Comparison of ENCODE assay signal across 13 cellular contexts in genomic region chr3:136893848-136894443, GRCh38. TPM values are rescaled to one million over a fixed set of nuclear protein-coding genes. Genes with fewer than 3 reads are reported as not detected.
DNase-seq lines count a peak whose midpoint lies in the region; ATAC-seq and TF ChIP-seq lines count a peak whose summit lies in the region.
"Had no signal": no experiment of that assay in that cellular context is flagged by ENCODE, and none has a peak within 500 bp of the region (broad histone marks: within the 10 kb centered on the region; RNA-seq: fewer than 3 reads in every experiment).

No MANE protein-coding gene starts in this region.

- H2AK5ac ChIP-seq in IMR-90 (ENCODE audit: low read depth, low read length) (peak overlapping the region; percentile 95), mesendoderm (ENCODE audit: low read length) (no peak overlapping the region)

- TF ChIP-seq POLR2A in IMR-90 (IDR thresholded peaks at IDR 0.05; ENCODE audit: low read depth, low read length): no peak

- peak overlapping the region; percentile 94 for H4K91ac ChIP-seq in IMR-90 (ENCODE audit: insufficient read depth, low read depth, low read length)

- ATAC-seq in CD4-positive, alpha-beta T cell (ENCODE audit: poor library complexity): no peak
- ATAC-seq in IMR-90 (ENCODE audit: low read depth) (peak; percentile 89), HG03520 (IDR thresholded peaks at IDR 0.05; ENCODE audit: unreplicated experiment) (no peak)
- ATAC-seq in activated CD4-positive, CD25-positive, alpha-beta regulatory T cell treated with anti-CD3 and anti-CD28 coated beads, Interleukin-2, amount 50 U/mL, for 24 hours: no peak

- H2BK15ac ChIP-seq in IMR-90 (ENCODE audit: low read depth, low read length): peak overlapping the region; percentile 98
- no peak overlapping the region for H2BK15ac ChIP-seq in mesendoderm (replicated peaks; ENCODE audit: low read depth)

- H4K5ac ChIP-seq in IMR-90 (ENCODE audit: low read depth, low read length) (peak overlapping the region; percentile 83; the same call in 1 of the 2 replicates), mesendoderm (ENCODE audit: low read length) (no peak overlapping the region)

- H3K23ac ChIP-seq in IMR-90 (ENCODE audit: low read depth, low read length) (peak overlapping the region; percentile 98), mesendoderm (ENCODE audit: low read length) (no peak overlapping the region)

- dilution Hi-C loops in IMR-90 (cut with HindIII; ENCODE audit: low sequenced_read_pairs, unreplicated experiment): no loop called here

- H3K4ac ChIP-seq in IMR-90 (ENCODE audit: low read depth, low read length) (peak overlapping the region; percentile 94), mesendoderm (ENCODE audit: low read depth, low read length) (no peak overlapping the region)

- peak overlapping the region; percentile 98 for H2BK20ac ChIP-seq in IMR-90 (ENCODE audit: low read depth, low read length)

- DNase-seq in CD4-positive, alpha-beta T cell: no peak
- DNase-seq in IMR-90: peak; percentile 92
- peak; percentile 53 to 87 for DNase-seq in dermis microvascular lymphatic vessel endothelial cell (ENCODE audit: low read depth in 2 of 2)
- DNase-seq in mesendoderm: peak; percentile 63
- DNase-seq in OCI-M1 (lab: John Stamatoyannopoulos, UW): no peak
- DNase-seq in NCI-H774 (lab: John Stamatoyannopoulos, UW): no peak
- DNase-seq: activated effector memory CD4-positive, alpha-beta T cell treated with Interleukin-2 at 50 U/mL for 16 hours; NCI-H748 treated with DMSO at 0.1 percent for 48 hours; stimulated activated CD4-positive, alpha-beta T cell treated with anti-CD3 and anti-CD28 coated beads, Interleukin-4, amount 100 ng/mL, for 1 hour; transverse colon had no signal

- H3K9me3 Mint-ChIP-seq in CD4-positive, alpha-beta T cell: peaks cover 3% of the 10 kb centered on the region

- H3K4me3 Mint-ChIP-seq in CD4-positive, alpha-beta T cell: peak overlapping the region; percentile 21
- H3K4me3 Mint-ChIP-seq: mesothelial cell of epicardium had no signal

- intact Hi-C loops in CD4-positive, alpha-beta T cell (cut with DNase I, micrococcal nuclease): no loop called here
- intact Hi-C loops in IMR-90 (cut with micrococcal nuclease): loop anchor here (5.0 kb wide), 1 partner anchor 1153 kb away; no protein-coding TSS in a partner anchor

- peak overlapping the region; percentile 66 for H3K4me2 ChIP-seq in IMR-90 (ENCODE audit: low read depth, low read length)
- H3K4me2 ChIP-seq in mesendoderm (ENCODE audit: low read length): no peak overlapping the region

- peaks cover 69% of the 10 kb centered on the region for H3K4me1 Mint-ChIP-seq in CD4-positive, alpha-beta T cell (ENCODE audit: low read depth)

- no TSS peak for BruUV-seq in IMR-90 (replicated peaks; lab: Mats Ljungman, UMichigan)

- CTCF ChIA-PET in CD4-positive, alpha-beta T cell (lab: Charles Lee): no interaction called here
- CTCF ChIA-PET in IMR-90 (lab: Yijun Ruan, JAX): interaction anchor here (0.6 kb wide), 1 partner anchor 607 kb away, joined by 3 read pairs; no protein-coding TSS in a partner anchor

- H3K79me2 ChIP-seq in mesendoderm (ENCODE audit: control insufficient read depth, insufficient read depth, low read length): peaks cover 34% of the 10 kb centered on the region

- H3K9ac ChIP-seq in IMR-90 (ENCODE audit: low read depth, low read length) (peak overlapping the region; percentile 36; the same call in 1 of the 2 replicates), mesendoderm (ENCODE audit: low read length) (no peak overlapping the region)

- H2BK5ac ChIP-seq in IMR-90 (ENCODE audit: low read depth, low read length, poor library complexity, severe bottlenecking): peak overlapping the region; percentile 99
- no peak overlapping the region for H2BK5ac ChIP-seq in mesendoderm (ENCODE audit: low read length)

- H3K27me3 Mint-ChIP-seq in CD4-positive, alpha-beta T cell: no peaks in the 10 kb centered on the region

- no peak for TF ChIP-seq RAD21 in IMR-90 (IDR thresholded peaks at IDR 0.05; ENCODE audit: low read length)

- peak overlapping the region; percentile 40 for H3K27ac Mint-ChIP-seq in CD4-positive, alpha-beta T cell
- H3K27ac Mint-ChIP-seq: mesothelial cell of epicardium had no signal

- H3K4me1 ChIP-seq in IMR-90 (ENCODE audit: control insufficient read depth, insufficient read depth, low read length) (peaks cover 10% of the 10 kb centered on the region), mesendoderm (ENCODE audit: control insufficient read depth, low read depth, low read length) (peaks cover 4% of the 10 kb centered on the region)

- peak overlapping the region; percentile 90; the same call in 1 of the 2 replicates for H3K18ac ChIP-seq in IMR-90 (ENCODE audit: low read depth, low read length)
- H3K18ac ChIP-seq in mesendoderm (ENCODE audit: low read length): no peak overlapping the region

- in situ Hi-C loops in IMR-90 (cut with MboI; ENCODE audit: low sequenced_read_pairs): no loop called here

- peaks cover 10 to 54% of the 10 kb centered on the region in 2 experiments for H3K79me1 ChIP-seq in IMR-90 (ENCODE audit: low read depth in 1 of 2, low read length in 2 of 2)
- peaks cover 7% of the 10 kb centered on the region for H3K79me1 ChIP-seq in mesendoderm (ENCODE audit: low read length)

- H3K36me3 ChIP-seq in IMR-90 (ENCODE audit: control insufficient read depth, insufficient read depth, low read length): no peaks in the 10 kb centered on the region; the same call in none of the 2 replicates
- H3K36me3 ChIP-seq in mesendoderm (ENCODE audit: control insufficient read depth, insufficient read depth, low read length): no peaks in the 10 kb centered on the region
- H3K36me3 ChIP-seq: transverse colon had no signal

- H4K20me1 ChIP-seq in IMR-90 (ENCODE audit: insufficient read depth, low read length): peaks cover 16% of the 10 kb centered on the region; the same call in 1 of the 2 replicates

- no peak overlapping the region for H2AK9ac ChIP-seq in IMR-90 (replicated peaks; ENCODE audit: low read depth, low read length, poor library complexity)

- POLR2A ChIA-PET in CD4-positive, alpha-beta T cell (lab: Charles Lee): no interaction called here
- POLR2A ChIA-PET in IMR-90 (lab: Charles Lee; ENCODE audit: unreplicated experiment): no interaction called here

- H3K27ac ChIP-seq in CD4-positive, alpha-beta T cell (ENCODE audit: low read depth, low read length): no peak overlapping the region
- peak overlapping the region; percentile 71; the same call in 1 of the 2 replicates for H3K27ac ChIP-seq in IMR-90 (ENCODE audit: insufficient read depth, low read length)
- no peak overlapping the region for H3K27ac ChIP-seq in mesendoderm (ENCODE audit: low read depth, low read length)

- peak overlapping the region; percentile 94 for H3K14ac ChIP-seq in IMR-90 (replicated peaks; ENCODE audit: low read depth, low read length)

- H2BK120ac ChIP-seq in IMR-90 (ENCODE audit: low read depth, low read length) (peak overlapping the region; percentile 97), mesendoderm (ENCODE audit: low read depth, low read length) (no peak overlapping the region)

- H3K9me3 ChIP-seq in CD4-positive, alpha-beta T cell (ENCODE audit: control insufficient read depth, low read length): no peaks in the 10 kb centered on the region
- peaks cover 5% of the 10 kb centered on the region for H3K9me3 ChIP-seq in IMR-90 (ENCODE audit: control insufficient read depth, insufficient read depth, low read length)
- H3K9me3 ChIP-seq: transverse colon had no signal

- H3K36me3 Mint-ChIP-seq in CD4-positive, alpha-beta T cell (ENCODE audit: low read depth): peaks cover 50% of the 10 kb centered on the region

- H2AFZ ChIP-seq in IMR-90 (replicated peaks; ENCODE audit: low read length, poor library complexity): no peak overlapping the region

- TF ChIP-seq CTCF in CD4-positive, alpha-beta T cell (IDR thresholded peaks at IDR 0.05): no peak
- TF ChIP-seq CTCF in IMR-90 (conservative IDR thresholded peaks at IDR 0.05; ENCODE audit: low read depth, low read length): no peak

- H3K56ac ChIP-seq in IMR-90 (ENCODE audit: extremely low read depth, insufficient read depth, low read length) (peak overlapping the region; percentile 77), mesendoderm (ENCODE audit: low read length) (no peak overlapping the region)

- peak overlapping the region; percentile 56 to 89 for H4K8ac ChIP-seq in IMR-90 (ENCODE audit: low read depth in 2 of 2, low read length in 2 of 2)
- no peak overlapping the region for H4K8ac ChIP-seq in mesendoderm (ENCODE audit: low read depth, low read length)

- no CpG with 5 or more reads among the region's 5 CpGs for WGBS in IMR-90 (ENCODE audit: extremely low coverage in 2 of 2, insufficient read length in 1 of 2), 2 experiments
- no CpG with 5 or more reads among the region's 5 CpGs for WGBS in mesendoderm (ENCODE audit: extremely low coverage, insufficient coverage, low lambda C conversion rate)

- H3K4me3 ChIP-seq in IMR-90 (ENCODE audit: insufficient read depth, low read depth, low read length) (no peak overlapping the region), mesendoderm (ENCODE audit: low read length) (no peak overlapping the region)
- H3K4me3 ChIP-seq: transverse colon had no signal

- H3K9me1 ChIP-seq in IMR-90 (ENCODE audit: insufficient read depth, low read length): peaks cover 8% of the 10 kb centered on the region

- no peaks in the 10 kb centered on the region for H3K27me3 ChIP-seq in CD4-positive, alpha-beta T cell (ENCODE audit: control insufficient read depth, insufficient read depth, low read length)
- H3K27me3 ChIP-seq in IMR-90 (ENCODE audit: control insufficient read depth, insufficient read depth, low read length) (no peaks in the 10 kb centered on the region), mesendoderm (ENCODE audit: insufficient read depth, low read length, poor library complexity) (no peaks in the 10 kb centered on the region)
- H3K27me3 ChIP-seq: transverse colon had no signal

TF ChIP-seq in IMR-90, 13 proteins besides CTCF, POLR2A, EP300 and RAD21 (continues in another document):
- TF ChIP-seq MAFK (IDR thresholded peaks at IDR 0.05; ENCODE audit: low read depth, low read length) (no peak), MXI1 (IDR thresholded peaks at IDR 0.05; ENCODE audit: borderline replicate concordance, low read depth, low read length) (no peak), NFE2L2 (IDR thresholded peaks at IDR 0.05; ENCODE audit: low read depth, low read length) (0 out of 2 replicates have a peak, but pooled peaks have one; percentile 9)

RNA-seq across cellular contexts. Expression of gene NCK1, which starts 31.9 kb away (rescaled TPM):
- total RNA-seq in CD4-positive, alpha-beta T cell: 10 to 100 TPM; 52.9 to 55.0 TPM
- total RNA-seq in IMR-90 (2012; rRNA removed) (23.7 and 50.3 TPM in 2 replicates), dermis microvascular lymphatic vessel endothelial cell (56.0 and 84.5 TPM in 2 replicates)
- polyA plus RNA-seq in IMR-90 (2012; rRNA removed): 24.3 and 25.4 TPM in 2 replicates
- polyA plus RNA-seq in IMR-90 (2012; cell fraction: cytosol; rRNA removed): 2.6 and 4.5 TPM in 2 replicates
- 0.81 and 13.0 TPM in 2 replicates for polyA plus RNA-seq in IMR-90 (2012; cell fraction: nucleus; rRNA removed; ENCODE audit: low replicate concordance)
- polyA plus RNA-seq in mesendoderm (2013, experiment 1 of 2): 22.7 TPM
- 23.2 TPM for polyA plus RNA-seq in mesendoderm (2013, experiment 2 of 2)

Comparison
In these comparisons a context has a peak if more than half of its experiments do, and no peak if none do; other contexts are left out.
1. DNase-seq: peak in IMR-90 (single experiment), dermis microvascular lymphatic vessel endothelial cell (2 of 2) and mesendoderm (single experiment); none in CD4-positive, alpha-beta T cell (0 of 10), OCI-M1 (single experiment) and NCI-H774 (single experiment).